Comparison of ENCODE assay signal across 8 cellular contexts in the genomic region with DNA sequence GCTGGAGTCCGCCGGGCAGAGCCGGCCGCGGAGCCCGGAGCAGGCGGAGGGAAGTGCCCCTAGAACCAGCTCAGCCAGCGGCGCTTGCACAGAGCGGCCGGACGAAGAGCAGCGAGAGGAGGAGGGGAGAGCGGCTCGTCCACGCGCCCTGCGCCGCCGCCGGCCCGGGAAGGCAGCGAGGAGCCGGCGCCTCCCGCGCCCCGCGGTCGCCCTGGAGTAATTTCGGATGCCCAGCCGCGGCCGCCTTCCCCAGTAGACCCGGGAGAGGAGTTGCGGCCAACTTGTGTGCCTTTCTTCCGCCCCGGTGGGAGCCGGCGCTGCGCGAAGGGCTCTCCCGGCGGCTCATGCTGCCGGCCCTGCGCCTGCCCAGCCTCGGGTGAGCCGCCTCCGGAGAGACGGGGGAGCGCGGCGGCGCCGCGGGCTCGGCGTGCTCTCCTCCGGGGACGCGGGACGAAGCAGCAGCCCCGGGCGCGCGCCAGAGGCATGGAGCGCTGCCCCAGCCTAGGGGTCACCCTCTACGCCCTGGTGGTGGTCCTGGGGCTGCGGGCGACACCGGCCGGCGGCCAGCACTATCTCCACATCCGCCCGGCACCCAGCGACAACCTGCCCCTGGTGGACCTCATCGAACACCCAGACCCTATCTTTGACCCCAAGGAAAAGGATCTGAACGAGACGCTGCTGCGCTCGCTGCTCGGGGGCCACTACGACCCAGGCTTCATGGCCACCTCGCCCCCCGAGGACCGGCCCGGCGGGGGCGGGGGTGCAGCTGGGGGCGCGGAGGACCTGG. TPM values are rescaled to one million over a fixed set of nuclear protein-coding genes. Genes with fewer than 3 reads are reported as not detected.
DNase-seq lines count a peak whose midpoint lies in the region; ATAC-seq, FAIRE-seq and TF ChIP-seq lines count a peak whose summit lies in the region.

No MANE protein-coding gene starts in this region.

- TF ChIP-seq POLR2A in H54 (IDR thresholded peaks at IDR 0.05; ENCODE audit: low read depth, low read length) = no peak
- no peak for TF ChIP-seq POLR2A in transverse colon (IDR thresholded peaks at IDR 0.05)

- FAIRE-seq in H54 (lab: Jason Lieb, UNC) = no peak

- H3K4me3 ChIP-seq in BE2C (ENCODE audit: low read depth, low read length) (peak overlapping the region; percentile 16), fibroblast of mammary gland (ENCODE audit: control insufficient read depth, low read depth, low read length) (peak overlapping the region; percentile 21), transverse colon (peak overlapping the region; percentile 29 to 63 (median 38))

- H3K27ac Mint-ChIP-seq in activated T-cell treated with anti-CD3 and anti-CD28 coated beads, Interleukin-2, amount 50 U/mL, for 24 hours = no peak overlapping the region
- H3K27ac Mint-ChIP-seq in natural killer cell = no peak overlapping the region

- H3K36me3 Mint-ChIP-seq in activated T-cell treated with anti-CD3 and anti-CD28 coated beads, Interleukin-2, amount 50 U/mL, for 24 hours (ENCODE audit: low read depth) = no peaks in the 10 kb centered on the region
- no peaks in the 10 kb centered on the region for H3K36me3 Mint-ChIP-seq in natural killer cell

- peak in 1 of 3 donors; percentile 39 for ATAC-seq in natural killer cell
- ATAC-seq in HG02970 (IDR thresholded peaks at IDR 0.05; ENCODE audit: low FRiP score, unreplicated experiment) = no peak

- peak overlapping the region; percentile 24 to 53 (median 43) for H3K27ac ChIP-seq in transverse colon

- TF ChIP-seq EP300 in transverse colon (IDR thresholded peaks at IDR 0.05; ENCODE audit: low read depth) = no peak

- H3K27me3 Mint-ChIP-seq in activated T-cell treated with anti-CD3 and anti-CD28 coated beads, Interleukin-2, amount 50 U/mL, for 24 hours = peaks cover 66% of the 10 kb centered on the region
- H3K27me3 Mint-ChIP-seq in natural killer cell (ENCODE audit: low read depth in 2 of 2) = peaks cover 57 to 65% of the 10 kb centered on the region in 2 donors

- H3K9me3 Mint-ChIP-seq in activated T-cell treated with anti-CD3 and anti-CD28 coated beads, Interleukin-2, amount 50 U/mL, for 24 hours = no peaks in the 10 kb centered on the region
- H3K9me3 Mint-ChIP-seq in natural killer cell = no peaks in the 10 kb centered on the region

- intact Hi-C loops in natural killer cell (cut with micrococcal nuclease) (loop anchor here (10.0 kb wide), 1 partner anchor 91 kb away; no protein-coding TSS in a partner anchor), transverse colon (cut with DNase I; ENCODE audit: low total_unique reads) (loop anchor here (2.0 to 10.0 kb wide), 2 partner anchors 121 to 181 kb away; no protein-coding TSS in a partner anchor)

- H3K4me3 Mint-ChIP-seq in activated T-cell treated with anti-CD3 and anti-CD28 coated beads, Interleukin-2, amount 50 U/mL, for 24 hours = peak overlapping the region; percentile 67
- peak overlapping the region; percentile 50 for H3K4me3 Mint-ChIP-seq in natural killer cell

- TF ChIP-seq CTCF in BE2C (IDR thresholded peaks at IDR 0.05; ENCODE audit: low read depth, low read length) (no peak), fibroblast of mammary gland (conservative IDR thresholded peaks at IDR 0.05; ENCODE audit: control insufficient read depth, insufficient read depth, low read depth, low read length) (no peak), natural killer cell (IDR thresholded peaks at IDR 0.05) (no peak), transverse colon (IDR thresholded peaks at IDR 0.05) (no peak)

- H3K36me3 ChIP-seq in BE2C (no peaks in the 10 kb centered on the region), transverse colon (no peaks in the 10 kb centered on the region)

- WGBS in transverse colon (ENCODE audit: low coverage in 1 of 2), 2 donors = 2% methylated on average over 56 of the region's 91 CpGs; no CpG with 5 or more reads in 1 of the 2 donors

- DNase-seq in BE2C = peak; percentile 56
- peak; percentile 71 for DNase-seq in H54 (ENCODE audit: insufficient read length, low spot score)
- peak; percentile 29 for DNase-seq in NCI-H748 treated with DMSO at 0.1 percent for 48 hours (lab: John Stamatoyannopoulos, UW)
- no peak for DNase-seq in activated T-cell treated with anti-CD3 and anti-CD28 coated beads, Interleukin-2, amount 50 U/mL, for 24 hours
- DNase-seq in fibroblast of mammary gland (ENCODE audit: low read depth) = peak; percentile 51
- peak; percentile 17 for DNase-seq in natural killer cell
- DNase-seq in transverse colon = peak; percentile 16

- H3K9me3 ChIP-seq in BE2C (no peaks in the 10 kb centered on the region; the same call in 1 of the 2 replicates), transverse colon (no peaks in the 10 kb centered on the region)

- H3K4me1 Mint-ChIP-seq in activated T-cell treated with anti-CD3 and anti-CD28 coated beads, Interleukin-2, amount 50 U/mL, for 24 hours (ENCODE audit: low read depth) = peaks cover 38% of the 10 kb centered on the region
- H3K4me1 Mint-ChIP-seq in natural killer cell = peaks cover 16 to 19% of the 10 kb centered on the region in 2 donors

- in situ Hi-C loops in transverse colon (cut with MboI; ENCODE audit: low pct_ligation_motif_present in 1 of 4, low pct_unique_long_range_greater_than_20kb in 1 of 4, low sequenced_read_pairs in 3 of 4) = loop anchor here in 1 of 4 donors (25.0 kb wide), 1 partner anchor 118 kb away; no protein-coding TSS in a partner anchor

- peaks cover 81% of the 10 kb centered on the region for H3K27me3 ChIP-seq in BE2C
- H3K27me3 ChIP-seq in transverse colon = peaks cover 100% of the 10 kb centered on the region

- H3K4me1 ChIP-seq in BE2C (no peaks in the 10 kb centered on the region), transverse colon (peaks cover 14 to 50% (median 41%) of the 10 kb centered on the region in 4 donors)

RNA-seq across cellular contexts. Expression of a gene that starts 0.4 kb away (rescaled TPM):
- polyA plus RNA-seq in BE2C (2012; ENCODE audit: insufficient read depth, insufficient read length, low read depth) = not detected
- total RNA-seq in natural killer cell (under 1 TPM; 0.19 to 0.77 (median 0.38) TPM), transverse colon (not detected)
